ENCODE assay signal across 9 cellular contexts in genomic region chrX:21725498-21725897, GRCh38. TPM values are rescaled to one million over a fixed set of nuclear protein-coding genes. Genes with fewer than 3 reads are reported as not detected.
DNase-seq lines count a peak whose midpoint lies in the region; FAIRE-seq and TF ChIP-seq lines count a peak whose summit lies in the region.
"Had no signal": no experiment of that assay in that cellular context is flagged by ENCODE, and none has a peak within 500 bp of the region (broad histone marks: within the 10 kb centered on the region; RNA-seq: fewer than 3 reads in every experiment).

No MANE protein-coding gene starts in this region.

- intact Hi-C loops in esophagus squamous epithelium (cut with DNase I) (no loop called here), cardiac septum (cut with DNase I) (no loop called here)

- H3K9ac ChIP-seq in keratinocyte (ENCODE audit: control insufficient read depth, extremely low read depth, insufficient read depth, low read length): no peak overlapping the region

- H3K4me1 ChIP-seq in keratinocyte (ENCODE audit: control insufficient read depth, extremely low read depth, insufficient read depth, low read length): no peaks in the 10 kb centered on the region
- H3K4me1 ChIP-seq in esophagus squamous epithelium: no peaks in the 10 kb centered on the region

- H3K4me2 ChIP-seq in keratinocyte (ENCODE audit: control insufficient read depth, extremely low read depth, insufficient read depth, low read depth, low read length): no peak overlapping the region

- TF ChIP-seq POLR2A in esophagus squamous epithelium (IDR thresholded peaks at IDR 0.05): no peak

- H3K79me2 ChIP-seq in keratinocyte (ENCODE audit: control insufficient read depth, insufficient read depth, low read length): no peaks in the 10 kb centered on the region

- WGBS in esophagus squamous epithelium, 2 donors: 12 to 22% methylated on average over 2 of the region's 2 CpGs

- dilution Hi-C loops in keratinocyte (cut with MboI; ENCODE audit: extremely low pct_ligation_motif_present, low sequenced_read_pairs): no loop called here

- H3K36me3 ChIP-seq in keratinocyte (ENCODE audit: control insufficient read depth in 2 of 2, extremely low read depth in 1 of 2, insufficient read depth in 2 of 2, low read length in 2 of 2) (no peaks in the 10 kb centered on the region), esophagus squamous epithelium (no peaks in the 10 kb centered on the region)

- no peaks in the 10 kb centered on the region for H4K20me1 ChIP-seq in keratinocyte (ENCODE audit: control insufficient read depth, extremely low read depth, insufficient read depth, low read length)

- H3K27me3 ChIP-seq in keratinocyte (ENCODE audit: control insufficient read depth, extremely low read depth, insufficient read depth, low read length) (no peaks in the 10 kb centered on the region), esophagus squamous epithelium (no peaks in the 10 kb centered on the region)

- FAIRE-seq in keratinocyte (lab: Jason Lieb, UNC): peak; percentile 23

- DNase-seq in AG09319 (ENCODE audit: extremely low read depth, low read depth) (no peak), HT1080 (ENCODE audit: low read depth) (peak; percentile 27), RKO (ENCODE audit: low spot score) (peak; percentile 30), keratinocyte (ENCODE audit: low read depth, low spot score) (no peak), LoVo (ENCODE audit: low spot score) (no peak), UCSD-AML1 (lab: John Stamatoyannopoulos, UW; ENCODE audit: unreplicated experiment) (no peak), esophagus squamous epithelium (lab: John Stamatoyannopoulos, UW) (no peak), cardiac septum (ENCODE audit: low spot score) (no peak)

- H2AFZ ChIP-seq in keratinocyte (ENCODE audit: control insufficient read depth, low read length): no peak overlapping the region

- H3K9me1 ChIP-seq in keratinocyte (ENCODE audit: control insufficient read depth, extremely low read depth, insufficient read depth, low read length): no peaks in the 10 kb centered on the region

- TF ChIP-seq CTCF in AG09319 (IDR thresholded peaks at IDR 0.05; ENCODE audit: low read depth, low read length) (peak; percentile 25), keratinocyte (optimal IDR thresholded peaks at IDR 0.05 in 1 of 3, IDR thresholded peaks at IDR 0.05 in 1 of 3, conservative IDR thresholded peaks at IDR 0.05 in 1 of 3; ENCODE audit: extremely low read depth in 1 of 3, insufficient read depth in 2 of 3, low read length in 3 of 3) (peak; percentile 46 to 59 (median 55)), esophagus squamous epithelium (IDR thresholded peaks at IDR 0.05) (peak in 1 of 6 experiments; percentile 16)

- H3K27ac ChIP-seq in keratinocyte (ENCODE audit: control insufficient read depth, insufficient read depth, low read length): no peak overlapping the region
- no peak overlapping the region for H3K27ac ChIP-seq in esophagus squamous epithelium
- H3K27ac ChIP-seq: SK-N-MC had no signal

- no peaks in the 10 kb centered on the region for H3K9me3 ChIP-seq in keratinocyte (ENCODE audit: control insufficient read depth, low read depth, low read length)
- no peaks in the 10 kb centered on the region for H3K9me3 ChIP-seq in esophagus squamous epithelium

- H3K4me3 ChIP-seq in keratinocyte (ENCODE audit: control insufficient read depth in 2 of 3, extremely low read depth in 1 of 3, insufficient read depth in 2 of 3, low read depth in 1 of 3, low read length in 3 of 3) (no peak overlapping the region), esophagus squamous epithelium (no peak overlapping the region)
- H3K4me3 ChIP-seq: SK-N-MC had no signal

RNA-seq across cellular contexts. Expression of gene SMPX, which starts 32.4 kb away (rescaled TPM):
- total RNA-seq in HT1080 (2014; rRNA removed; shearing (Covaris generic)): not detected in 2 replicates
- polyA plus RNA-seq in HT1080 (2015; cell fraction: cytosol; rRNA removed): not detected in 2 replicates
- 0.44 and 0.60 TPM in 2 replicates for polyA plus RNA-seq in HT1080 (2015; cell fraction: nucleus; rRNA removed)
- polyA plus RNA-seq in keratinocyte: not detected in 3 replicates
- not detected for polyA plus RNA-seq in keratinocyte (2011; ENCODE audit: low read depth)
- polyA plus RNA-seq in keratinocyte (2011; cell fraction: cytosol; rRNA removed): not detected in 2 replicates
- polyA plus RNA-seq in keratinocyte (2011; cell fraction: nucleus; rRNA removed): not detected in 2 replicates
- polyA plus RNA-seq in keratinocyte (2012; ENCODE audit: low replicate concordance): not detected in 2 replicates
- not detected in 3 replicates for polyA minus RNA-seq in keratinocyte
- polyA minus RNA-seq in keratinocyte (2011; cell fraction: cytosol; rRNA and poly(A)+ RNA removed): not detected
- not detected in 2 replicates for polyA minus RNA-seq in keratinocyte (2011; cell fraction: nucleus; rRNA and poly(A)+ RNA removed)
- total RNA-seq in esophagus squamous epithelium (not detected), cardiac septum (732 TPM)

Comparison
In these comparisons a context has a peak if more than half of its experiments do, and no peak if none do; other contexts are left out.
1. DNase-seq: peak in HT1080 (single experiment) and RKO (single experiment); none in AG09319 (single experiment), keratinocyte (single experiment), LoVo (single experiment), UCSD-AML1 (single experiment), esophagus squamous epithelium (single experiment) and cardiac septum (single experiment).
2. RNA of gene SMPX, which starts 32.4 kb away (total RNA-seq): 732 TPM in cardiac septum (single experiment); not detected in HT1080 and not detected in esophagus squamous epithelium; every median in the first group is over 100 times any median in the second.